Comparison of ENCODE assay signal across 1 cellular context in genomic region chr6:6366778-6367177, GRCh38.
TF ChIP-seq lines count a peak whose summit lies in the region.

No MANE protein-coding gene starts in this region.

TF ChIP-seq in WTC11, 78 proteins besides CTCF, POLR2A, EP300 and RAD21 (continued from another document):
- TF ChIP-seq FOXJ3 (CRISPR knock-in tag; IDR thresholded peaks at IDR 0.05; ENCODE audit: borderline replicate concordance): no peak
- TF ChIP-seq, protein P1, sequence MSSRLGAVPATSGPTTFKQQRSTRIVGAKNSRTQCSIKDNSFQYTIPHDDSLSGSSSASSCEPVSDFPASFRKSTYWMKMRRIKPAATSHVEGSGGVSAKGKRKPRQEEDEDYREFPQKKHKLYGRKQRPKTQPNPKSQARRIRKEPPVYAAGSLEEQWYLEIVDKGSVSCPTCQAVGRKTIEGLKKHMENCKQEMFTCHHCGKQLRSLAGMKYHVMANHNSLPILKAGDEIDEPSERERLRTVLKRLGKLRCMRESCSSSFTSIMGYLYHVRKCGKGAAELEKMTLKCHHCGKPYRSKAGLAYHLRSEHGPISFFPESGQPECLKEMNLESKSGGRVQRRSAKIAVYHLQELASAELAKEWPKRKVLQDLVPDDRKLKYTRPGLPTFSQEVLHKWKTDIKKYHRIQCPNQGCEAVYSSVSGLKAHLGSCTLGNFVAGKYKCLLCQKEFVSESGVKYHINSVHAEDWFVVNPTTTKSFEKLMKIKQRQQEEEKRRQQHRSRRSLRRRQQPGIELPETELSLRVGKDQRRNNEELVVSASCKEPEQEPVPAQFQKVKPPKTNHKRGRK (CRISPR knock-in tag; IDR thresholded peaks at IDR 0.05; ENCODE audit: borderline replicate concordance): no peak
- no peak for TF ChIP-seq KAT7 (CRISPR knock-in tag; IDR thresholded peaks at IDR 0.05; ENCODE audit: borderline replicate concordance)
TF ChIP-seq in WTC11: peak in this region for 0.
